In the genomic region with DNA sequence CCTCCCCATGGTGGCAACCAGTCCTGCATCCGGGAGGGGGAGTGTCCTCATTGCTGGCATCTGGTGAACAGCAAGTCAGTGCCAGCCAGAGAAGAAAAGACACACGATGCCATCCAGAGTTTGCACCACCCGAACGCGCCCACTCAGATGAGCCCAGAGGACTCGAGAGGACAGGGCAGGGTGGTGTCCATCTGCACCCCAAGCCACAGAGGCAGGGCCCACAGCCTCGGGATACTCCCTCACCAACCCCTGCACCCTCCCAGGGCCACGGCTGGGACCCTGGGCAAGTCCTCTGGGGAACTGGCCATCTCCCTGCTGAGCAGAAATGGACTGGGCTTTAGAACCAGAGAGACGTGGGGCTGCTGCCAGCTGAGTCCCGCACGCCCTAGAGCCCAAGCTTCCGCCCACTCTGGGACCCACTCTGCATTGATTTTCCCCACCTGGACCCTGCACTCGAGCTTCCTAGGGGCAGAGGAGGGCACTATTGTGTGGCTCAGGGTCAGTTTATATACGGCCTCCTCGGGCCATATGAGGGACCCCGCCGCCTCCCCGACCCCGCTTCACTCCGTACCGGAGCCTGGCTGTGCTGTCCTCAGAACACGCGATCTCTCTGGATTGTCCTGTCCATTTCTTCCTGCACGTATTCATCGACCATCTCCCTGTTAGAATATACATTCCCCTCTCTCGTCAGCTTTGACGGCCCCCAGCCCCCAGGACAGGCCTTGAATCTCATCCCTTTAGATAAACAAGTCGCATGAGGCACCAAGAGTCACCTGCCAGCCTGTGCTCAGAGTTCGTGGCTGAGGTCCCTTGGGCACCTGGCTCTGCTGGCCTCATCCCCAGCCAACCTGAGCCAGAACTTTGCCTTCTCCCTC, we compare ENCODE assay signal across 12 cellular contexts. TPM values are rescaled to one million over a fixed set of nuclear protein-coding genes. Genes with fewer than 3 reads are reported as not detected.
"Had no signal": no experiment of that assay in that cellular context is flagged by ENCODE, and none has a peak within 500 bp of the region (broad histone marks: within the 10 kb centered on the region; RNA-seq: fewer than 3 reads in every experiment).

No MANE protein-coding gene starts in this region.

RNA-seq across cellular contexts. Expression of a gene that starts 0.5 kb away (rescaled TPM):
- total RNA-seq: activated B cell treated with CpG ODN at 0.5 μM for 24 hours; activated CD4-positive, alpha-beta memory T cell treated with anti-CD3 and anti-CD28 coated beads, Interleukin-2, amount 10 ng/mL, durations not matched to agents 7 days and 5 days; activated CD8-positive, alpha-beta memory T cell treated with anti-CD3 and anti-CD28 coated beads for 36 hours; activated naive CD8-positive, alpha-beta T cell treated with anti-CD3 and anti-CD28 coated beads, Interleukin-2, amount 10 ng/mL, durations not matched to agents 7 days and 5 days; activated T-helper 2 cell treated with anti-CD3 and anti-CD28 coated beads, Interferon-gamma antibody, Interleukin-2, Interleukin-4, amounts not matched to agents 10 μg/mL and 5 μg/mL and 100 μg/mL, durations not matched to agents 14 hours and 24 hours and 36 hours; astrocyte; IMR-90; K562; M059J; PC-9; Right ventricle myocardium superior had no signal
- polyA plus RNA-seq: adipose tissue, IMR-90, K562 had no signal
